1 cellular context compared by ENCODE assay signal in the genomic region with DNA sequence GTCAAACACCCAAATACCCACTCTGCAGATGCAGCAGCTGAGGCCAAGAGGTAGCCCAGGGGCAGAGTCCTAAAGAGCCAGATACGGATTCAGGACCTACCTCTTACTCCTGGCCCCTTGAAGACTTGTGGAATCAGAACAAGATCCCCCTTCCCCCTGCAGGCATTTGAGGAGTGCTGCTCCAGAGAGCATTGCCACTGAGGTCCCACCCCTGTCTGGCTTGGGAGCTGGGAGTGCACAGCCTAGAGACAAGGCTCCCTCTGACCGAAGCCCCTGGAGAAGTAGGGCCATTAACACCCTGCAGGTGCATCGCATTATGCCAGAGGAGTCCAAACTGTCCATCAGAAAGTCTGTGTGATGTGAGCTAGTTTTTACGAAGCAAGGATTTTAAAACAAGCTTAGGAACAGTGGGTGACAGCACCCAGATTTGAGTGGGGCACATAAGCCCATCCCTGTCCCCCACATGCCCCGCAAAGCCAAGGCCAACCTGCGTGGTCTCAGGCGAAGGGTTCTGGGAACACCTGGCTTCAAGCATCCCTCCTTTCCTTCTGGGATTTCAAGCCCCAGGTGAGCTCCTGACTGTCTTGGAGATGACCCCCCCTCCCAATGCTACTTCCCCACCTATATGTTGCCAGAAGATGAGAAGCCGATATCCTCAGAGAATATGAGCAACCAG.
TF ChIP-seq lines count a peak whose summit lies in the region.

No MANE protein-coding gene starts in this region.

TF ChIP-seq in endothelial cell of umbilical vein, 7 proteins besides CTCF, POLR2A, EP300 and RAD21:
- TF ChIP-seq EZH2 (IDR thresholded peaks at IDR 0.05; ENCODE audit: borderline replicate concordance, low read depth, low read length, severe bottlenecking) = no peak
- TF ChIP-seq GATA2 (IDR thresholded peaks at IDR 0.05; ENCODE audit: insufficient read depth, insufficient read length, low read depth, low read length) = no peak
- TF ChIP-seq FOS (IDR thresholded peaks at IDR 0.05; ENCODE audit: borderline replicate concordance, insufficient read depth, low read length) = no peak
- no peak for TF ChIP-seq POLR2AphosphoS5 (IDR thresholded peaks at IDR 0.05; ENCODE audit: insufficient read depth, low read depth, low read length)
- TF ChIP-seq, protein P1, sequence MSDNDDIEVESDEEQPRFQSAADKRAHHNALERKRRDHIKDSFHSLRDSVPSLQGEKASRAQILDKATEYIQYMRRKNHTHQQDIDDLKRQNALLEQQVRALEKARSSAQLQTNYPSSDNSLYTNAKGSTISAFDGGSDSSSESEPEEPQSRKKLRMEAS (IDR thresholded peaks at IDR 0.05; ENCODE audit: insufficient read depth, insufficient read length) = no peak
- no peak for TF ChIP-seq MYC (IDR thresholded peaks at IDR 0.05; ENCODE audit: low read depth, low read length)
- TF ChIP-seq JUN (IDR thresholded peaks at IDR 0.05; ENCODE audit: borderline replicate concordance, insufficient read depth, insufficient read length, low read depth) = no peak
TF ChIP-seq in endothelial cell of umbilical vein: peak in this region for 0.
